In the genomic region with DNA sequence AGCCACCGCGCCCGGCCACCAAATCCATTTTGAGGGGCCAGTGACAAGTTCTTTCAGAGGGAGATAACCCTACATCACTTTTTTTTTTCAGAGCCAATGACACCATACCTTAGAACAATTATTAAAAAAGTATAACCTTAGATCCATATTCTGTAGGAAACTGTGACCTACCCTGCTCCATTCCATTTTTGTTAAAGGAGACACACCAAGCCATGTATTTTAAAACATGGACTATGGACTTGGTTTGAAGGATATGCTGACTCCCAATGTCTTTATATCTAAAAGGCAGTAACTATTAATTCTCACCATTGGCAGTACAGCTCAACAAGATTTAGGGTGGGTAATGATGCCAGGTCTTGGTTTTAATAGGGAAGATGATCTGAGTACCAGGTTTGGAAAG, we compare ENCODE assay signal across 9 cellular contexts. TPM values are rescaled to one million over a fixed set of nuclear protein-coding genes. Genes with fewer than 3 reads are reported as not detected.
DNase-seq lines count a peak whose midpoint lies in the region; ATAC-seq and TF ChIP-seq lines count a peak whose summit lies in the region.
"Had no signal": no experiment of that assay in that cellular context is flagged by ENCODE, and none has a peak within 500 bp of the region (broad histone marks: within the 10 kb centered on the region; RNA-seq: fewer than 3 reads in every experiment).

No MANE protein-coding gene starts in this region.

- no CpG with 5 or more reads among the region's 3 CpGs for WGBS in mesendoderm (ENCODE audit: extremely low coverage, insufficient coverage, low lambda C conversion rate)
- 100% methylated on average over 3 of the region's 3 CpGs for WGBS in urinary bladder

- peak overlapping the region; percentile 83 for H3K4me3 ChIP-seq in brain microvascular endothelial cell (ENCODE audit: low read depth, low read length)
- H3K4me3 ChIP-seq in mesendoderm (ENCODE audit: low read length): peak overlapping the region; percentile 88
- peak overlapping the region; percentile 85 for H3K4me3 ChIP-seq in urinary bladder (ENCODE audit: low read depth, low read length)

- H3K27me3 ChIP-seq in brain microvascular endothelial cell (replicated peaks) (no peaks in the 10 kb centered on the region), mesendoderm (ENCODE audit: insufficient read depth, low read length, poor library complexity) (no peaks in the 10 kb centered on the region)

- H3K4me2 ChIP-seq in mesendoderm (ENCODE audit: low read length): peak overlapping the region; percentile 47

- H3K4me1 ChIP-seq in mesendoderm (ENCODE audit: control insufficient read depth, low read depth, low read length) (no peaks in the 10 kb centered on the region), urinary bladder (ENCODE audit: insufficient read depth) (peaks cover 4% of the 10 kb centered on the region)

- H3K56ac ChIP-seq in mesendoderm (ENCODE audit: low read length): peak overlapping the region; percentile 93

- H2AK5ac ChIP-seq in mesendoderm (ENCODE audit: low read length): no peak overlapping the region

- intact Hi-C loops in Right ventricle myocardium inferior (cut with DNase I) (loop anchor here (5.0 to 10.0 kb wide), 2 partner anchors 154 to 191 kb away; a partner anchor contains a TSS), left ventricle myocardium superior (cut with micrococcal nuclease) (no loop called here)

- ATAC-seq in Right ventricle myocardium inferior (no peak), left ventricle myocardium superior (no peak), HG03025 (IDR thresholded peaks at IDR 0.05; ENCODE audit: low FRiP score, unreplicated experiment) (no peak)

- no peak overlapping the region for H4K8ac ChIP-seq in mesendoderm (ENCODE audit: low read depth, low read length)

- no peak overlapping the region for H3K27ac ChIP-seq in brain microvascular endothelial cell
- H3K27ac ChIP-seq in mesendoderm (ENCODE audit: low read depth, low read length): no peak overlapping the region
- no peak overlapping the region for H3K27ac ChIP-seq in urinary bladder (ENCODE audit: low read depth)

- no peak overlapping the region for H2BK15ac ChIP-seq in mesendoderm (replicated peaks; ENCODE audit: low read depth)

- no peak overlapping the region for H2BK5ac ChIP-seq in mesendoderm (ENCODE audit: low read length)

- H3K4ac ChIP-seq in mesendoderm (ENCODE audit: low read depth, low read length): no peak overlapping the region

- H2BK120ac ChIP-seq in mesendoderm (ENCODE audit: low read depth, low read length): no peak overlapping the region

- peaks cover 15% of the 10 kb centered on the region for H3K36me3 ChIP-seq in brain microvascular endothelial cell (replicated peaks)
- H3K36me3 ChIP-seq in mesendoderm (ENCODE audit: control insufficient read depth, insufficient read depth, low read length): peaks cover under 1% of the 10 kb centered on the region
- H3K36me3 ChIP-seq in urinary bladder (ENCODE audit: insufficient read depth): no peaks in the 10 kb centered on the region

- in situ Hi-C loops in brain microvascular endothelial cell (cut with HindIII; ENCODE audit: low pct_ligation_motif_present, low sequenced_read_pairs): no loop called here

- peak overlapping the region; percentile 95 for H3K9ac ChIP-seq in mesendoderm (ENCODE audit: low read length)

- H3K18ac ChIP-seq in mesendoderm (ENCODE audit: low read length): no peak overlapping the region

- DNase-seq in Right ventricle myocardium inferior (ENCODE audit: missing footprints) (peak; percentile 57), left ventricle myocardium superior (no peak), brain microvascular endothelial cell (no peak), mesendoderm (no peak), globus pallidus (ENCODE audit: low spot score) (no peak), hypothalamus (lab: John Stamatoyannopoulos, UW) (no peak)
- DNase-seq: activated CD4-positive, CD25-positive, alpha-beta regulatory T cell treated with anti-CD3 and anti-CD28 coated beads, Interleukin-2, amount 50 U/mL, for 72 hours had no signal

- H3K79me2 ChIP-seq in mesendoderm (ENCODE audit: control insufficient read depth, insufficient read depth, low read length): peaks cover 12% of the 10 kb centered on the region

- H3K79me1 ChIP-seq in mesendoderm (ENCODE audit: low read length): peaks cover 20% of the 10 kb centered on the region

- H4K5ac ChIP-seq in mesendoderm (ENCODE audit: low read length): no peak overlapping the region

- no peak for TF ChIP-seq CTCF in brain microvascular endothelial cell (IDR thresholded peaks at IDR 0.05; ENCODE audit: low read depth, low read length, missing control alignments)

- no peak overlapping the region for H3K23ac ChIP-seq in mesendoderm (ENCODE audit: low read length)

RNA-seq across cellular contexts. Expression of a gene that starts 1.1 kb away (rescaled TPM):
- total RNA-seq in Right ventricle myocardium inferior (36.3 TPM), left ventricle myocardium superior (40.0 TPM), urinary bladder (8.4 TPM)
- polyA plus RNA-seq in mesendoderm (2013, experiment 1 of 2): 71.8 TPM
- polyA plus RNA-seq in mesendoderm (2013, experiment 2 of 2): 66.5 TPM
- polyA plus RNA-seq in urinary bladder: 56.9 TPM

RNA-seq across cellular contexts. Expression of a gene that starts 13.6 kb away (rescaled TPM):
- total RNA-seq in Right ventricle myocardium inferior: 44.4 TPM
- total RNA-seq in left ventricle myocardium superior: 46.0 TPM
- polyA plus RNA-seq in mesendoderm (2013, experiment 1 of 2): 42.7 TPM
- polyA plus RNA-seq in mesendoderm (2013, experiment 2 of 2): 42.7 TPM
- 17.9 TPM for total RNA-seq in urinary bladder
- 50.9 TPM for polyA plus RNA-seq in urinary bladder

RNA-seq across cellular contexts. Expression of a gene that starts 21.2 kb away (rescaled TPM):
- 6.1 TPM for total RNA-seq in Right ventricle myocardium inferior
- 6.7 TPM for total RNA-seq in left ventricle myocardium superior
- polyA plus RNA-seq in mesendoderm (2013, experiment 1 of 2): 5.9 TPM
- 6.1 TPM for polyA plus RNA-seq in mesendoderm (2013, experiment 2 of 2)
- 7.0 TPM for total RNA-seq in urinary bladder
- polyA plus RNA-seq in urinary bladder: 6.0 TPM

RNA-seq across cellular contexts. Expression of a gene that starts 23.8 kb away (rescaled TPM):
- total RNA-seq in Right ventricle myocardium inferior (16.7 TPM), left ventricle myocardium superior (17.2 TPM), urinary bladder (15.5 TPM)
- 18.5 TPM for polyA plus RNA-seq in mesendoderm (2013, experiment 1 of 2)
- 17.7 TPM for polyA plus RNA-seq in mesendoderm (2013, experiment 2 of 2)
- polyA plus RNA-seq in urinary bladder: 29.5 TPM

RNA-seq across cellular contexts. Expression of a gene that starts 27.8 kb away (rescaled TPM):
- total RNA-seq in Right ventricle myocardium inferior (34.6 TPM), left ventricle myocardium superior (37.1 TPM), urinary bladder (14.0 TPM)
- 21.7 TPM for polyA plus RNA-seq in mesendoderm (2013, experiment 1 of 2)
- 22.2 TPM for polyA plus RNA-seq in mesendoderm (2013, experiment 2 of 2)
- 59.5 TPM for polyA plus RNA-seq in urinary bladder
